ENCODE assay signal across 15 cellular contexts in the genomic region with DNA sequence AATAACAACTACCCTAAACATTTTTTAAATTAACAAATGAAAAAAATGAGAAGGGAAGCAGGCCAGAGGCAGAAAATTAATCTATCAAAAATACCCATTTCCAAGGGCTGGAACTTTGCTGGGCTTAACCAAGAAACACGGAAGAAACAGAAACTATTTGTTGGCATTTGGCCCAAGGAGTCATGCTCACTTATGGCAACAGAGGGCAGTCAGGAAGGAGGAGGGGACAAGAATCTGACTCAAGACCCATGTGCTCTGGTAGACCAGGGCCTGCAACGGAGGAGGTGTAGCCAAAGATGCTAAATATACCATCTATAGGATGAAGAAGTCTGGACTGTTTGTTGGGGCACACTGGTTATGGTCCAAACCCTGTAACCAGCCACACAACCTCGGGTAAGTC.
DNase-seq lines count a peak whose midpoint lies in the region; ATAC-seq lines count a peak whose summit lies in the region.
"Had no signal": no experiment of that assay in that cellular context is flagged by ENCODE, and none has a peak within 500 bp of the region (broad histone marks: within the 10 kb centered on the region; RNA-seq: fewer than 3 reads in every experiment).

No MANE protein-coding gene starts in this region.

- ATAC-seq in HG03378 (IDR thresholded peaks at IDR 0.05; ENCODE audit: unreplicated experiment) = no peak
- ATAC-seq: GM12878; naive thymus-derived CD4-positive, alpha-beta T cell; stimulated activated memory B cell treated with anti-CD40 and anti-IgM and Interleukin-4, amounts not matched to agents 10 μg/mL and 1 μg/mL and 100 μg/mL, for 72 hours had no signal

- DNase-seq in ACHN (peak; percentile 72), HT-29 (ENCODE audit: low spot score) (peak; percentile 50), amniotic epithelial cell (ENCODE audit: low read depth) (peak; percentile 93), iPS-NIHi11 (ENCODE audit: low spot score) (peak; percentile 25), germinal center (ENCODE audit: low spot score) (no peak), UCSD-AML1 (lab: John Stamatoyannopoulos, UW; ENCODE audit: unreplicated experiment) (no peak)
- DNase-seq in stimulated activated CD4-positive, alpha-beta T cell treated with anti-CD3 and anti-CD28 coated beads, Interleukin-4, amount 100 ng/mL, for 1 hour = no peak
- DNase-seq: activated CD8-positive, alpha-beta memory T cell treated with anti-CD3 and anti-CD28 coated beads, Interleukin-2, amount 50 U/mL, for 48 hours; CD4-positive, CD25-positive, alpha-beta regulatory T cell; naive thymus-derived CD4-positive, alpha-beta T cell; NCI-H774; stimulated activated CD4-positive, alpha-beta T cell treated with anti-CD3 and anti-CD28 coated beads, Interleukin-12 subunit alpha, Interleukin-12 subunit beta, amount 100 ng/mL, for 4 hours had no signal

- in situ Hi-C loops in ACHN (cut with HindIII; ENCODE audit: low pct_ligation_motif_present, low pct_unique_long_range_greater_than_20kb, low sequenced_read_pairs) = no loop called here

Comparison
In these comparisons a context has a peak if more than half of its experiments do, and no peak if none do; other contexts are left out.
1. DNase-seq: peak in ACHN (single experiment), HT-29 (single experiment), amniotic epithelial cell (single experiment) and iPS-NIHi11 (single experiment); none in germinal center (single experiment), stimulated activated CD4-positive, alpha-beta T cell treated with anti-CD3 and anti-CD28 coated beads, Interleukin-4, amount 100 ng/mL, for 1 hour (single experiment) and UCSD-AML1 (single experiment).